In genomic region chr20:49713779-49714712, GRCh38 we compare ENCODE assay signal across 1 cellular context.
TF ChIP-seq lines count a peak whose summit lies in the region.

A gene with protein sequence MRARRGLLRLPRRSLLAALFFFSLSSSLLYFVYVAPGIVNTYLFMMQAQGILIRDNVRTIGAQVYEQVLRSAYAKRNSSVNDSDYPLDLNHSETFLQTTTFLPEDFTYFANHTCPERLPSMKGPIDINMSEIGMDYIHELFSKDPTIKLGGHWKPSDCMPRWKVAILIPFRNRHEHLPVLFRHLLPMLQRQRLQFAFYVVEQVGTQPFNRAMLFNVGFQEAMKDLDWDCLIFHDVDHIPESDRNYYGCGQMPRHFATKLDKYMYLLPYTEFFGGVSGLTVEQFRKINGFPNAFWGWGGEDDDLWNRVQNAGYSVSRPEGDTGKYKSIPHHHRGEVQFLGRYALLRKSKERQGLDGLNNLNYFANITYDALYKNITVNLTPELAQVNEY (minus strand): TSS chr20:49713878. CDS start chr20:49713690, 188 bp downstream.

TF ChIP-seq in GM12878, 131 proteins besides CTCF, POLR2A, EP300 and RAD21 (continued from another document):
- TF ChIP-seq, protein P1, sequence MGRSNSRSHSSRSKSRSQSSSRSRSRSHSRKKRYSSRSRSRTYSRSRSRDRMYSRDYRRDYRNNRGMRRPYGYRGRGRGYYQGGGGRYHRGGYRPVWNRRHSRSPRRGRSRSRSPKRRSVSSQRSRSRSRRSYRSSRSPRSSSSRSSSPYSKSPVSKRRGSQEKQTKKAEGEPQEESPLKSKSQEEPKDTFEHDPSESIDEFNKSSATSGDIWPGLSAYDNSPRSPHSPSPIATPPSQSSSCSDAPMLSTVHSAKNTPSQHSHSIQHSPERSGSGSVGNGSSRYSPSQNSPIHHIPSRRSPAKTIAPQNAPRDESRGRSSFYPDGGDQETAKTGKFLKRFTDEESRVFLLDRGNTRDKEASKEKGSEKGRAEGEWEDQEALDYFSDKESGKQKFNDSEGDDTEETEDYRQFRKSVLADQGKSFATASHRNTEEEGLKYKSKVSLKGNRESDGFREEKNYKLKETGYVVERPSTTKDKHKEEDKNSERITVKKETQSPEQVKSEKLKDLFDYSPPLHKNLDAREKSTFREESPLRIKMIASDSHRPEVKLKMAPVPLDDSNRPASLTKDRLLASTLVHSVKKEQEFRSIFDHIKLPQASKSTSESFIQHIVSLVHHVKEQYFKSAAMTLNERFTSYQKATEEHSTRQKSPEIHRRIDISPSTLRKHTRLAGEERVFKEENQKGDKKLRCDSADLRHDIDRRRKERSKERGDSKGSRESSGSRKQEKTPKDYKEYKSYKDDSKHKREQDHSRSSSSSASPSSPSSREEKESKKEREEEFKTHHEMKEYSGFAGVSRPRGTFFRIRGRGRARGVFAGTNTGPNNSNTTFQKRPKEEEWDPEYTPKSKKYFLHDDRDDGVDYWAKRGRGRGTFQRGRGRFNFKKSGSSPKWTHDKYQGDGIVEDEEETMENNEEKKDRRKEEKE (IDR thresholded peaks at IDR 0.05): no peak
- TF ChIP-seq ZNF24 (IDR thresholded peaks at IDR 0.05) (peak; percentile 98), JUNB (IDR thresholded peaks at IDR 0.05) (peak; percentile 99), LARP7 (IDR thresholded peaks at IDR 0.05) (0 out of 2 replicates have a peak, but pooled peaks have one; percentile 32), CBX3 (IDR thresholded peaks at IDR 0.05; ENCODE audit: borderline replicate concordance, low read depth) (no peak), ZNF207 (IDR thresholded peaks at IDR 0.05; ENCODE audit: borderline replicate concordance) (peak; percentile 59; the same call in 1 of the 2 replicates), GABPA (IDR thresholded peaks at IDR 0.05; ENCODE audit: low read depth) (no peak), MYB (IDR thresholded peaks at IDR 0.05; ENCODE audit: borderline replicate concordance, low read depth, low read length) (no peak), RAD51 (IDR thresholded peaks at IDR 0.05) (no peak), ZNF622 (IDR thresholded peaks at IDR 0.05) (no peak), KDM1A (IDR thresholded peaks at IDR 0.05; ENCODE audit: borderline replicate concordance) (no peak), MXI1 (IDR thresholded peaks at IDR 0.05; ENCODE audit: low read depth, low read length) (no peak), PKNOX1 (IDR thresholded peaks at IDR 0.05) (no peak), EGR1 (IDR thresholded peaks at IDR 0.05; ENCODE audit: borderline replicate concordance in 1 of 2, low read depth in 2 of 2, low read length in 2 of 2) (peak in 1 of 2 experiments; percentile 94; a peak in 2 of 3 replicates), MTA2 (IDR thresholded peaks at IDR 0.05; ENCODE audit: low read depth) (no peak), MTA3 (IDR thresholded peaks at IDR 0.05; ENCODE audit: borderline replicate concordance, low read length) (no peak; the same call in 1 of the 2 replicates), CEBPB (IDR thresholded peaks at IDR 0.05; ENCODE audit: borderline replicate concordance in 1 of 2, low read depth in 2 of 2, low read length in 2 of 2) (no peak), IKZF1 (conservative IDR thresholded peaks at IDR 0.05) (peak; percentile 69)
- TF ChIP-seq, protein P2, sequence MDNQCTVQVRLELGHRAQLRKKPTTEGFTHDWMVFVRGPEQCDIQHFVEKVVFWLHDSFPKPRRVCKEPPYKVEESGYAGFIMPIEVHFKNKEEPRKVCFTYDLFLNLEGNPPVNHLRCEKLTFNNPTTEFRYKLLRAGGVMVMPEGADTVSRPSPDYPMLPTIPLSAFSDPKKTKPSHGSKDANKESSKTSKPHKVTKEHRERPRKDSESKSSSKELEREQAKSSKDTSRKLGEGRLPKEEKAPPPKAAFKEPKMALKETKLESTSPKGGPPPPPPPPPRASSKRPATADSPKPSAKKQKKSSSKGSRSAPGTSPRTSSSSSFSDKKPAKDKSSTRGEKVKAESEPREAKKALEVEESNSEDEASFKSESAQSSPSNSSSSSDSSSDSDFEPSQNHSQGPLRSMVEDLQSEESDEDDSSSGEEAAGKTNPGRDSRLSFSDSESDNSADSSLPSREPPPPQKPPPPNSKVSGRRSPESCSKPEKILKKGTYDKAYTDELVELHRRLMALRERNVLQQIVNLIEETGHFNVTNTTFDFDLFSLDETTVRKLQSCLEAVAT (IDR thresholded peaks at IDR 0.05): no peak
